ENCODE assay signal across 21 cellular contexts in the genomic region with DNA sequence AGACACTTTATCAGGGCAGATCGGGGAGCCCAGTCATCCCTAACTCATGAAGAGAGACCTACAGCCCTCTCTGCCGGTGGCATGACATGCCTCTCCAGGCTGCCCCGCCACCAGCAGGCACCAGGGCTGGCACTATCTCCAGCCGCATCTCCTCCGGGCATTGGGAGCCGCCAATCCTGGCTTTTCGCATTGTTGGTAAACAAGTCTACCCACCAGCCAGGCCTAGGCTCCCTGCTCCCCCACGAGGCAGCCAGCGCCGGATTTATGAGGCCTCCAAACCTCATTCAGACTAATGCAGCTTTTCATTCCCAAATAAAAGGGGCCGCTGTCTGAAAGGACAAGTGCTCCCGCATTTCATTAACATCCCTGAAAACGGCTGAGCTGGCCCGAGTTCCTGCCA. TPM values are rescaled to one million over a fixed set of nuclear protein-coding genes. Genes with fewer than 3 reads are reported as not detected.
DNase-seq lines count a peak whose midpoint lies in the region; TF ChIP-seq lines count a peak whose summit lies in the region.
"Had no signal": no experiment of that assay in that cellular context is flagged by ENCODE, and none has a peak within 500 bp of the region (broad histone marks: within the 10 kb centered on the region; RNA-seq: fewer than 3 reads in every experiment).

No MANE protein-coding gene starts in this region.

- no TSS peak for BruUV-seq in Caco-2 (replicated peaks; lab: Mats Ljungman, UMichigan)

- TF ChIP-seq CTCF in endodermal cell (conservative IDR thresholded peaks at IDR 0.05) (no peak), tibial artery (IDR thresholded peaks at IDR 0.05) (no peak), Caco-2 (IDR thresholded peaks at IDR 0.05; ENCODE audit: insufficient read depth in 1 of 2, low read depth in 1 of 2, low read length in 1 of 2, severe bottlenecking in 1 of 2, unreplicated experiment in 1 of 2) (no peak)

- H3K27ac Mint-ChIP-seq in endodermal cell (no peak overlapping the region), Caco-2 (ENCODE audit: unreplicated experiment) (no peak overlapping the region)
- H3K27ac Mint-ChIP-seq: CD8-positive, alpha-beta memory T cell; naive thymus-derived CD8-positive, alpha-beta T cell; stimulated activated naive CD8-positive, alpha-beta T cell treated with anti-CD3 and anti-CD28 coated beads, Interleukin-15, Interleukin-2, amounts not matched to agents 100 ng/mL and 50 ng/mL, for 24 hours had no signal

- H3K9ac ChIP-seq in endodermal cell (ENCODE audit: extremely low read depth, low read length, poor library complexity, severe bottlenecking) = no peak overlapping the region

- H3K4me3 ChIP-seq in endodermal cell (ENCODE audit: low read length) (no peak overlapping the region), tibial artery (no peak overlapping the region), Caco-2 (ENCODE audit: low read depth, low read length) (no peak overlapping the region)
- H3K4me3 ChIP-seq: ascending aorta, coronary artery, gastroesophageal sphincter, SJSA1, vagina had no signal

- WGBS in endodermal cell (ENCODE audit: insufficient coverage in 1 of 2, insufficient read length in 1 of 2), 2 experiments = 35 to 47% methylated on average over 4 to 14 of the region's 14 CpGs

- H3K4me1 Mint-ChIP-seq in endodermal cell (peaks cover 28% of the 10 kb centered on the region), Caco-2 (ENCODE audit: low read depth, unreplicated experiment) (no peaks in the 10 kb centered on the region)

- H3K4me3 Mint-ChIP-seq in endodermal cell (no peak overlapping the region), Caco-2 (ENCODE audit: unreplicated experiment) (no peak overlapping the region)
- H3K4me3 Mint-ChIP-seq: naive thymus-derived CD8-positive, alpha-beta T cell; stimulated activated naive CD8-positive, alpha-beta T cell treated with anti-CD3 and anti-CD28 coated beads, Interleukin-15, Interleukin-2, amounts not matched to agents 100 ng/mL and 50 ng/mL, for 24 hours had no signal

- H3K27ac ChIP-seq in endodermal cell (ENCODE audit: low read depth, low read length) = no peak overlapping the region
- H3K27ac ChIP-seq in tibial artery = no peak overlapping the region
- H3K27ac ChIP-seq: ascending aorta, coronary artery, gastroesophageal sphincter, SJSA1, vagina had no signal

- no peaks in the 10 kb centered on the region for H3K9me3 Mint-ChIP-seq in endodermal cell
- H3K9me3 Mint-ChIP-seq in Caco-2 (ENCODE audit: unreplicated experiment) = no peaks in the 10 kb centered on the region
- H3K9me3 Mint-ChIP-seq: stimulated activated naive CD8-positive, alpha-beta T cell treated with anti-CD3 and anti-CD28 coated beads, Interleukin-15, Interleukin-2, amounts not matched to agents 100 ng/mL and 50 ng/mL, for 24 hours had no signal

- H3K27me3 Mint-ChIP-seq in endodermal cell (ENCODE audit: insufficient read depth) (peaks cover 80% of the 10 kb centered on the region), Caco-2 (ENCODE audit: insufficient read depth, unreplicated experiment) (peaks cover 2% of the 10 kb centered on the region)

- H3K36me3 ChIP-seq in endodermal cell (ENCODE audit: control insufficient read depth, insufficient read depth, low read length) (no peaks in the 10 kb centered on the region), tibial artery (no peaks in the 10 kb centered on the region), Caco-2 (ENCODE audit: control insufficient read depth, insufficient read depth, low read length) (no peaks in the 10 kb centered on the region)
- H3K36me3 ChIP-seq: ascending aorta, gastroesophageal sphincter, SJSA1, vagina had no signal

- H3K9me3 ChIP-seq in endodermal cell (ENCODE audit: control insufficient read depth, low read length) (no peaks in the 10 kb centered on the region), tibial artery (no peaks in the 10 kb centered on the region), Caco-2 (no peaks in the 10 kb centered on the region)
- H3K9me3 ChIP-seq: ascending aorta, gastroesophageal sphincter, SJSA1, vagina had no signal

- H3K27me3 ChIP-seq in endodermal cell (ENCODE audit: control insufficient read depth, insufficient read depth, low read length, poor library complexity, severe bottlenecking) (peaks cover 64% of the 10 kb centered on the region), tibial artery (peaks cover 0 to 98% of the 10 kb centered on the region in 2 donors), Caco-2 (replicated peaks; ENCODE audit: control insufficient read depth, insufficient read depth, low read length) (no peaks in the 10 kb centered on the region; the same call in 1 of the 2 replicates)
- H3K27me3 ChIP-seq: vagina had no signal

- CTCF ChIA-PET in Caco-2 (lab: Charles Lee) = interaction anchor here (1.5 kb wide), 1 partner anchor 43 kb away, joined by 3 read pairs; no protein-coding TSS in a partner anchor

- intact Hi-C loops in tibial artery (cut with DNase I; ENCODE audit: low total_unique reads) (no loop called here), Caco-2 (cut with micrococcal nuclease; ENCODE audit: unreplicated experiment) (no loop called here)

- no peaks in the 10 kb centered on the region for H3K36me3 Mint-ChIP-seq in endodermal cell (ENCODE audit: low read depth)
- H3K36me3 Mint-ChIP-seq in Caco-2 (ENCODE audit: insufficient read depth, unreplicated experiment) = no peaks in the 10 kb centered on the region
- H3K36me3 Mint-ChIP-seq: naive thymus-derived CD8-positive, alpha-beta T cell had no signal

- peak; percentile 88 for DNase-seq in NCI-H2107 treated with DMSO at 0.1 percent for 48 hours (lab: John Stamatoyannopoulos, UW; ENCODE audit: unreplicated experiment)
- DNase-seq in NCI-H2107 (lab: John Stamatoyannopoulos, UW) = no peak
- peak; percentile 65 for DNase-seq in NCI-H2171 treated with DMSO at 0.1 percent for 48 hours (lab: John Stamatoyannopoulos, UW)
- peak; percentile 56 for DNase-seq in endodermal cell
- DNase-seq in putamen (ENCODE audit: low spot score) = peak; percentile 28
- DNase-seq in tibial artery = no peak
- no peak for DNase-seq in kidney tubule cell (ENCODE audit: low spot score)
- no peak for DNase-seq in Caco-2
- DNase-seq: activated CD4-positive, alpha-beta T cell treated with anti-CD3 and anti-CD28 coated beads for 1 hour; CD8-positive, alpha-beta memory T cell; erythroblast; naive thymus-derived CD8-positive, alpha-beta T cell; T1000 had no signal

- H3K4me1 ChIP-seq in endodermal cell (ENCODE audit: control insufficient read depth, insufficient read depth, low read length) (peaks cover 6% of the 10 kb centered on the region), tibial artery (peaks cover 0 to 54% (median 17%) of the 10 kb centered on the region in 4 donors), Caco-2 (no peaks in the 10 kb centered on the region)
- H3K4me1 ChIP-seq: ascending aorta, SJSA1 had no signal

- POLR2A ChIA-PET in Caco-2 (lab: Charles Lee) = no interaction called here

RNA-seq across cellular contexts. Expression of a gene that starts 3.4 kb away (rescaled TPM):
- 10 to 100 TPM; 13.4 to 32.4 TPM for total RNA-seq in endodermal cell
- polyA plus RNA-seq in endodermal cell (2013, experiment 1 of 2) = 6.4 TPM
- polyA plus RNA-seq in endodermal cell (2013, experiment 2 of 2) = 6.6 TPM
- total RNA-seq in Caco-2 (2022) = not detected in 2 replicates
- total RNA-seq: CD8-positive, alpha-beta memory T cell; LHCN-M2; lung microvascular endothelial cell; naive thymus-derived CD8-positive, alpha-beta T cell; SJSA1 had no signal
- polyA plus RNA-seq: CD8-positive, alpha-beta memory T cell; naive thymus-derived CD8-positive, alpha-beta T cell had no signal

Comparison
In these comparisons a context has a peak if more than half of its experiments do, and no peak if none do; other contexts are left out.
1. DNase-seq: peak in NCI-H2107 treated with DMSO at 0.1 percent for 48 hours (single experiment), NCI-H2171 treated with DMSO at 0.1 percent for 48 hours (single experiment), endodermal cell (single experiment) and putamen (single experiment); none in NCI-H2107 (single experiment), tibial artery (0 of 2), kidney tubule cell (single experiment) and Caco-2 (0 of 2).
2. RNA of a gene that starts 3.4 kb away (total RNA-seq): 13.4 to 32.4 TPM in endodermal cell; not detected in Caco-2; every median in the first group is over 10 times any median in the second.